ENCODE assay signal across 23 cellular contexts in genomic region chr2:126784636-126785035, GRCh38.
DNase-seq lines count a peak whose midpoint lies in the region; ATAC-seq and TF ChIP-seq lines count a peak whose summit lies in the region.
"Had no signal": no experiment of that assay in that cellular context is flagged by ENCODE, and none has a peak within 500 bp of the region (broad histone marks: within the 10 kb centered on the region; RNA-seq: fewer than 3 reads in every experiment).

No MANE protein-coding gene starts in this region.

- H3K27me3 ChIP-seq in heart right ventricle: peaks cover 0 to 31% (median 17%) of the 10 kb centered on the region in 7 donors
- H3K27me3 ChIP-seq: SJCRH30 had no signal

- H3K27ac ChIP-seq in heart right ventricle: no peak overlapping the region
- H3K27ac ChIP-seq: C4-2B, PC-9, SJCRH30 had no signal

- H3K27me3 Mint-ChIP-seq in naive thymus-derived CD8-positive, alpha-beta T cell: peaks cover 0 to 16% (median 7%) of the 10 kb centered on the region in 5 donors

- no peak overlapping the region for H3K4me3 Mint-ChIP-seq in naive thymus-derived CD8-positive, alpha-beta T cell
- H3K4me3 Mint-ChIP-seq: B cell; CD8-positive, alpha-beta memory T cell had no signal

- 76 to 87% methylated on average over 3 of the region's 3 CpGs for WGBS in heart right ventricle, 2 donors

- H3K4me1 ChIP-seq in heart right ventricle: no peaks in the 10 kb centered on the region
- H3K4me1 ChIP-seq: SJCRH30 had no signal

- intact Hi-C loops in heart right ventricle (cut with DNase I): loop anchor here in 3 of 10 donors (5.0 to 10.0 kb wide), 2 partner anchors 540 to 542 kb away; no protein-coding TSS in a partner anchor

- ATAC-seq in HG02981 (IDR thresholded peaks at IDR 0.05; ENCODE audit: unreplicated experiment) (no peak), heart right ventricle (no peak)
- no peak for ATAC-seq in naive thymus-derived CD8-positive, alpha-beta T cell
- ATAC-seq: Right ventricle myocardium inferior, SK-N-SH treated with all-trans-retinoic acid at 6 μM for 48 hours had no signal

- no peaks in the 10 kb centered on the region for H3K9me3 ChIP-seq in heart right ventricle
- H3K9me3 ChIP-seq: SJCRH30 had no signal

- no peaks in the 10 kb centered on the region for H3K4me1 Mint-ChIP-seq in naive thymus-derived CD8-positive, alpha-beta T cell
- H3K4me1 Mint-ChIP-seq: B cell; CD8-positive, alpha-beta memory T cell had no signal

- H3K4me3 ChIP-seq in heart right ventricle: no peak overlapping the region
- H3K4me3 ChIP-seq: PC-9, SJCRH30 had no signal

- no peaks in the 10 kb centered on the region for H3K36me3 Mint-ChIP-seq in naive thymus-derived CD8-positive, alpha-beta T cell
- H3K36me3 Mint-ChIP-seq: CD8-positive, alpha-beta memory T cell had no signal

- POLR2A ChIA-PET in naive thymus-derived CD8-positive, alpha-beta T cell (lab: Charles Lee): no interaction called here

- H3K36me3 ChIP-seq in heart right ventricle: no peaks in the 10 kb centered on the region
- H3K36me3 ChIP-seq: SJCRH30 had no signal

- DNase-seq in activated effector memory CD4-positive, alpha-beta T cell treated with anti-CD3 and anti-CD28 coated beads, Interleukin-2, amount 50 U/mL, for 16 hours: peak; percentile 55
- no peak for DNase-seq in activated effector memory CD4-positive, alpha-beta T cell treated with Interleukin-2 at 50 U/mL for 16 hours
- DNase-seq in NCI-H524 treated with DMSO at 0.1 percent for 48 hours (lab: John Stamatoyannopoulos, UW): peak; percentile 51
- DNase-seq in occipital lobe (lab: John Stamatoyannopoulos, UW): peak; percentile 59
- no peak for DNase-seq in naive thymus-derived CD8-positive, alpha-beta T cell
- DNase-seq in heart right ventricle: no peak
- DNase-seq: CD8-positive, alpha-beta memory T cell; DMS153; DND-41; NCI-H1048; NCI-H1436; NCI-H1930; NCI-H2107; NCI-H226; NCI-H510A; NCI-H774; PC-9; SJCRH30 had no signal

- TF ChIP-seq CTCF in heart right ventricle (IDR thresholded peaks at IDR 0.05): no peak

- no peak overlapping the region for H3K27ac Mint-ChIP-seq in naive thymus-derived CD8-positive, alpha-beta T cell
- H3K27ac Mint-ChIP-seq: B cell; CD8-positive, alpha-beta memory T cell had no signal

- H3K9me3 Mint-ChIP-seq in naive thymus-derived CD8-positive, alpha-beta T cell: no peaks in the 10 kb centered on the region
- H3K9me3 Mint-ChIP-seq: CD8-positive, alpha-beta memory T cell had no signal

Comparison
In these comparisons a context has a peak if more than half of its experiments do, and no peak if none do; other contexts are left out.
1. DNase-seq: peak in activated effector memory CD4-positive, alpha-beta T cell treated with anti-CD3 and anti-CD28 coated beads, Interleukin-2, amount 50 U/mL, for 16 hours (single experiment), NCI-H524 treated with DMSO at 0.1 percent for 48 hours (single experiment) and occipital lobe (single experiment); none in activated effector memory CD4-positive, alpha-beta T cell treated with Interleukin-2 at 50 U/mL for 16 hours (single experiment), naive thymus-derived CD8-positive, alpha-beta T cell (0 of 10) and heart right ventricle (0 of 2).